ENCODE assay signal across 13 cellular contexts in genomic region chr10:113071446-113071845, GRCh38.
DNase-seq lines count a peak whose midpoint lies in the region; ATAC-seq, FAIRE-seq and TF ChIP-seq lines count a peak whose summit lies in the region.
"Had no signal": no experiment of that assay in that cellular context is flagged by ENCODE, and none has a peak within 500 bp of the region (broad histone marks: within the 10 kb centered on the region; RNA-seq: fewer than 3 reads in every experiment).

No MANE protein-coding gene starts in this region.

- peak overlapping the region; percentile 53; the same call in 1 of the 2 replicates for H4K5ac ChIP-seq in IMR-90 (ENCODE audit: low read depth, low read length)

- TF ChIP-seq RAD21 in IMR-90 (IDR thresholded peaks at IDR 0.05; ENCODE audit: low read length), result no peak
- TF ChIP-seq RAD21 in liver (IDR thresholded peaks at IDR 0.05), result peak; percentile 20 to 60

- peak; percentile 55 for DNase-seq in IMR-90
- peak; percentile 79 for DNase-seq in colonic mucosa
- no peak for DNase-seq in GM12891 (ENCODE audit: insufficient read length, low spot score)
- DNase-seq in activated T-cell treated with anti-CD3 and anti-CD28 coated beads, Interleukin-2, amount 50 U/mL, for 72 hours, result no peak
- DNase-seq: CD4-positive, alpha-beta T cell; effector CD8-positive, alpha-beta T cell; NCI-H2227 treated with DMSO at 0.1 percent for 48 hours; stimulated activated CD4-positive, alpha-beta T cell treated with anti-CD3 and anti-CD28 coated beads, Interleukin-1b, Interleukin-23, amount 100 ng/mL, for 48 hours had no signal

- intact Hi-C loops in IMR-90 (cut with micrococcal nuclease), result no loop called here
- intact Hi-C loops in colonic mucosa (cut with DNase I), result no loop called here

- peaks cover 24% of the 10 kb centered on the region for H3K9me1 ChIP-seq in IMR-90 (ENCODE audit: insufficient read depth, low read length)

- no peak overlapping the region for H2BK5ac ChIP-seq in IMR-90 (ENCODE audit: low read depth, low read length, poor library complexity, severe bottlenecking)

- H3K27ac ChIP-seq in IMR-90 (ENCODE audit: insufficient read depth, low read length) (no peak overlapping the region), colonic mucosa (peak overlapping the region; percentile 25), liver (ENCODE audit: low read depth in 1 of 2, low read length in 2 of 2) (peak overlapping the region; percentile 18 to 45), stomach smooth muscle (ENCODE audit: low read length) (peak overlapping the region; percentile 18)

- H4K20me1 ChIP-seq in IMR-90 (ENCODE audit: insufficient read depth, low read length), result no peaks in the 10 kb centered on the region

- dilution Hi-C loops in IMR-90 (cut with HindIII; ENCODE audit: low sequenced_read_pairs, unreplicated experiment), result no loop called here

- ATAC-seq in IMR-90 (ENCODE audit: low read depth) (no peak), HG03159 (IDR thresholded peaks at IDR 0.05; ENCODE audit: unreplicated experiment) (no peak), HG03457 (IDR thresholded peaks at IDR 0.05; ENCODE audit: unreplicated experiment) (no peak)
- no peak for ATAC-seq in activated T-cell treated with anti-CD3 and anti-CD28 coated beads, Interleukin-2, amount 50 U/mL, for 72 hours (replicated peaks in 1 of 2)

- no peak overlapping the region for H2BK15ac ChIP-seq in IMR-90 (ENCODE audit: low read depth, low read length)

- H2AK9ac ChIP-seq in IMR-90 (replicated peaks; ENCODE audit: low read depth, low read length, poor library complexity), result peak overlapping the region; percentile 7

- peaks cover 1% of the 10 kb centered on the region; the same call in 1 of the 2 replicates for H3K36me3 ChIP-seq in IMR-90 (ENCODE audit: control insufficient read depth, insufficient read depth, low read length)
- H3K36me3 ChIP-seq in colonic mucosa, result no peaks in the 10 kb centered on the region
- H3K36me3 ChIP-seq in liver (ENCODE audit: control insufficient read depth in 4 of 4, insufficient read depth in 3 of 4, low read depth in 1 of 4, low read length in 3 of 4), result peaks cover 2 to 5% (median 3%) of the 10 kb centered on the region in 4 donors
- no peaks in the 10 kb centered on the region for H3K36me3 ChIP-seq in stomach smooth muscle (ENCODE audit: control insufficient read depth in 2 of 2, insufficient read depth in 2 of 2, low read length in 2 of 2)

- no peaks in the 10 kb centered on the region for H3K4me1 Mint-ChIP-seq in activated T-cell treated with anti-CD3 and anti-CD28 coated beads, Interleukin-2, amount 50 U/mL, for 72 hours (ENCODE audit: low read depth)

- peak overlapping the region; percentile 52 for H2AFZ ChIP-seq in IMR-90 (replicated peaks; ENCODE audit: low read length, poor library complexity)

- no CpG with 5 or more reads among the region's 7 CpGs for WGBS in IMR-90 (ENCODE audit: extremely low coverage in 2 of 2, insufficient read length in 1 of 2), 2 experiments
- 39% methylated on average over 7 of the region's 7 CpGs for WGBS in liver

- FAIRE-seq in GM12891 (lab: Jason Lieb, UNC), result no peak
- FAIRE-seq: TTC549 had no signal

- H3K4me3 ChIP-seq in IMR-90 (ENCODE audit: insufficient read depth, low read depth, low read length) (no peak overlapping the region), colonic mucosa (no peak overlapping the region), liver (ENCODE audit: low read depth in 1 of 3, low read length in 3 of 3) (no peak overlapping the region), stomach smooth muscle (ENCODE audit: low read length in 2 of 2) (no peak overlapping the region)

- H3K9me3 Mint-ChIP-seq in activated T-cell treated with anti-CD3 and anti-CD28 coated beads, Interleukin-2, amount 50 U/mL, for 72 hours, result no peaks in the 10 kb centered on the region
- H3K9me3 Mint-ChIP-seq: CD4-positive, alpha-beta T cell had no signal

- H3K27ac Mint-ChIP-seq in activated T-cell treated with anti-CD3 and anti-CD28 coated beads, Interleukin-2, amount 50 U/mL, for 72 hours, result no peak overlapping the region
- H3K27ac Mint-ChIP-seq: CD4-positive, alpha-beta T cell had no signal

- peaks cover 11% of the 10 kb centered on the region for H3K4me1 ChIP-seq in IMR-90 (ENCODE audit: control insufficient read depth, insufficient read depth, low read length)
- H3K4me1 ChIP-seq in colonic mucosa, result no peaks in the 10 kb centered on the region
- H3K4me1 ChIP-seq in liver (ENCODE audit: control insufficient read depth in 4 of 4, insufficient read depth in 4 of 4, low read length in 3 of 4), result peaks cover 9 to 20% (median 16%) of the 10 kb centered on the region in 4 donors
- peaks cover 33% of the 10 kb centered on the region for H3K4me1 ChIP-seq in stomach smooth muscle (ENCODE audit: control insufficient read depth, insufficient read depth, low read length)

- peak overlapping the region; percentile 44; the same call in 1 of the 2 replicates for H4K91ac ChIP-seq in IMR-90 (ENCODE audit: insufficient read depth, low read depth, low read length)

- CTCF ChIA-PET in IMR-90 (lab: Yijun Ruan, JAX), result interaction anchor here (0.7 to 1.0 kb wide), 2 partner anchors 10 to 85 kb away, joined by 3 read pairs; no protein-coding TSS in a partner anchor

- peaks cover 22 to 49% of the 10 kb centered on the region in 2 experiments for H3K79me1 ChIP-seq in IMR-90 (ENCODE audit: low read depth in 1 of 2, low read length in 2 of 2)

- H3K4ac ChIP-seq in IMR-90 (ENCODE audit: low read depth, low read length), result peak overlapping the region; percentile 71

- no peaks in the 10 kb centered on the region for H3K27me3 Mint-ChIP-seq in activated T-cell treated with anti-CD3 and anti-CD28 coated beads, Interleukin-2, amount 50 U/mL, for 72 hours (ENCODE audit: low read depth)
- H3K27me3 Mint-ChIP-seq: CD4-positive, alpha-beta T cell had no signal

- no peak overlapping the region for H3K4me2 ChIP-seq in IMR-90 (ENCODE audit: low read depth, low read length)

- TF ChIP-seq POLR2A in IMR-90 (IDR thresholded peaks at IDR 0.05; ENCODE audit: low read depth, low read length), result no peak
- no peak for TF ChIP-seq POLR2A in GM12891 (IDR thresholded peaks at IDR 0.05; ENCODE audit: low read depth, low read length)

- no peak overlapping the region; the same call in 1 of the 2 replicates for H3K23ac ChIP-seq in IMR-90 (ENCODE audit: low read depth, low read length)

- BruUV-seq in IMR-90 (replicated peaks; lab: Mats Ljungman, UMichigan), result no TSS peak

- H3K4me3 Mint-ChIP-seq in activated T-cell treated with anti-CD3 and anti-CD28 coated beads, Interleukin-2, amount 50 U/mL, for 72 hours, result no peak overlapping the region
- H3K4me3 Mint-ChIP-seq: CD4-positive, alpha-beta T cell had no signal

- TF ChIP-seq CTCF in IMR-90 (conservative IDR thresholded peaks at IDR 0.05; ENCODE audit: low read depth, low read length) (no peak), colonic mucosa (IDR thresholded peaks at IDR 0.05) (no peak), liver (IDR thresholded peaks at IDR 0.05; ENCODE audit: low read depth, low read length, missing input control) (no peak)

- H3K9me3 ChIP-seq in IMR-90 (ENCODE audit: control insufficient read depth, insufficient read depth, low read length) (no peaks in the 10 kb centered on the region), colonic mucosa (no peaks in the 10 kb centered on the region), liver (ENCODE audit: control insufficient read depth in 4 of 4, low read length in 3 of 4) (no peaks in the 10 kb centered on the region), stomach smooth muscle (ENCODE audit: control insufficient read depth in 2 of 2, low read length in 2 of 2) (no peaks in the 10 kb centered on the region)

- no peak overlapping the region for H3K56ac ChIP-seq in IMR-90 (ENCODE audit: extremely low read depth, insufficient read depth, low read length)

- no peak overlapping the region for H2BK20ac ChIP-seq in IMR-90 (ENCODE audit: low read depth, low read length)

- no peaks in the 10 kb centered on the region for H3K36me3 Mint-ChIP-seq in activated T-cell treated with anti-CD3 and anti-CD28 coated beads, Interleukin-2, amount 50 U/mL, for 72 hours (ENCODE audit: insufficient read depth in 2 of 2)

- no peak overlapping the region for H3K14ac ChIP-seq in IMR-90 (replicated peaks; ENCODE audit: low read depth, low read length)

- POLR2A ChIA-PET in IMR-90 (lab: Charles Lee; ENCODE audit: unreplicated experiment), result no interaction called here

- H2AK5ac ChIP-seq in IMR-90 (ENCODE audit: low read depth, low read length), result peak overlapping the region; percentile 63; the same call in 1 of the 2 replicates

- H3K27me3 ChIP-seq in IMR-90 (ENCODE audit: control insufficient read depth, insufficient read depth, low read length) (no peaks in the 10 kb centered on the region), colonic mucosa (no peaks in the 10 kb centered on the region), liver (ENCODE audit: control insufficient read depth in 4 of 4, insufficient read depth in 4 of 4, low read length in 3 of 4) (no peaks in the 10 kb centered on the region), stomach smooth muscle (ENCODE audit: control insufficient read depth in 1 of 2, insufficient read depth in 2 of 2, low read length in 2 of 2) (no peaks in the 10 kb centered on the region)

- 0 out of 2 replicates have a peak overlapping the region, but pooled peaks have one; percentile 16 for H3K18ac ChIP-seq in IMR-90 (ENCODE audit: low read depth, low read length)

- H2BK120ac ChIP-seq in IMR-90 (ENCODE audit: low read depth, low read length), result no peak overlapping the region

- H3K9ac ChIP-seq in IMR-90 (ENCODE audit: low read depth, low read length), result no peak overlapping the region
- H3K9ac ChIP-seq in colonic mucosa (ENCODE audit: low read depth in 2 of 2, low read length in 2 of 2), result peak overlapping the region in 1 of 2 donors; percentile 16
- no peak overlapping the region for H3K9ac ChIP-seq in liver (ENCODE audit: low read depth in 1 of 2, low read length in 2 of 2)
- H3K9ac ChIP-seq in stomach smooth muscle (ENCODE audit: low read length in 2 of 2), result no peak overlapping the region

- in situ Hi-C loops in IMR-90 (cut with MboI; ENCODE audit: low sequenced_read_pairs), result no loop called here

- H4K8ac ChIP-seq in IMR-90 (ENCODE audit: low read depth in 2 of 2, low read length in 2 of 2), result peak overlapping the region in 1 of 2 experiments; percentile 4; a peak in 1 of 4 replicates

TF ChIP-seq in IMR-90, 13 proteins besides CTCF, POLR2A, EP300 and RAD21:
- TF ChIP-seq BHLHE40 (IDR thresholded peaks at IDR 0.05; ENCODE audit: low read depth, low read length), result 0 out of 2 replicates have a peak, but pooled peaks have one; percentile 18
- TF ChIP-seq NFE2L2 (IDR thresholded peaks at IDR 0.05; ENCODE audit: low read depth, low read length), result no peak

TF ChIP-seq in liver, 16 proteins besides CTCF, POLR2A, EP300 and RAD21 (continues in another document):
- TF ChIP-seq SP1 (IDR thresholded peaks at IDR 0.05), result peak; percentile 34
- peak; percentile 25 to 51 for TF ChIP-seq HNF4A (conservative IDR thresholded peaks at IDR 0.05)
- TF ChIP-seq YY1 (IDR thresholded peaks at IDR 0.05), result peak; percentile 41
- TF ChIP-seq JUND (IDR thresholded peaks at IDR 0.05), result peak in 1 of 2 donors; percentile 15
- TF ChIP-seq HNF4G (IDR thresholded peaks at IDR 0.05), result no peak

TF ChIP-seq in GM12891, 5 proteins besides CTCF, POLR2A, EP300 and RAD21 (continues in another document):
- TF ChIP-seq POU2F2 (IDR thresholded peaks at IDR 0.05; ENCODE audit: low read depth, low read length) (no peak), TAF1 (IDR thresholded peaks at IDR 0.05; ENCODE audit: low read depth, low read length) (no peak), SPI1 (IDR thresholded peaks at IDR 0.05; ENCODE audit: low read depth, low read length) (no peak), POLR2AphosphoS5 (IDR thresholded peaks at IDR 0.05; ENCODE audit: low read depth, low read length) (no peak)

Comparison
In these comparisons a context has a peak if more than half of its experiments do, and no peak if none do; other contexts are left out.
1. DNase-seq: peak in IMR-90 (single experiment) and colonic mucosa (single experiment); none in GM12891 (single experiment) and activated T-cell treated with anti-CD3 and anti-CD28 coated beads, Interleukin-2, amount 50 U/mL, for 72 hours (0 of 2).